Comparison of ENCODE assay signal across 2 cellular contexts in the genomic region with DNA sequence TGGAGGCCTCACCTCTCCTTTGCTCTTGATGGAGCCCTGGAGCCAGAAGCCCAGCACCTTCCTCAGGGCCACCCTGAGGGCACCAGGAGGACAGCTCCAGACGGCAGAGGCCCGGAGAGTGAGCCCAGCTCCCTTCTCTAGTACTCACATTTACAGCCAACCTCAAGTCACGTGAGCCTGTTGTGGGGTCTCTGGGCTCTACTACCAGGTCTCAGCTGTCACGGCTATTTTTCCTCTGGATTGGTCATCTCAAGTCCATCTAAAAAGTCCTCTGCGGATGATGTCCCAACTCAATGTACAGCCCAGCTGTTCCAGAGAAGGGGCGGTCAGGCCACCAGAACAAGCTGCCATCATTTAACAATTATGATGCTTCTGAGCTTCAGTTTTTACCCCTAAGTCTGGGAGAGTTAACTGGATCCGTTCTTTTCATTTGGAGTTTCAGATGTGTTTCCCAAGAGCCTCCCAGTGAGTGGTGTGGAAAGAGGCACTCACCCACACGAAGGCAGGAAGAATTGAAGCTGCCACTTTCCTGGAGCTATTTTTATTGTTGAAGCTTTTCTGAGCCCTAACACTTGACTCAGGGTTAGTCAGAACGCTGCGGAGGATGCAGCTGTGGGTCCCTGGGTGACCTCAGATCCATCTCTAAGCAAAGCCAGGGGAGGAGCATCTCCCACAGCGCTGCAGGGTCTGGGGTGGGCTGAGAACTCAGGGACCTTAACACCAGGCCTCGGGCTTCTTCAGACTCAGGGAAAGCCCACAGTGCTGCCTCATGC.
TF ChIP-seq lines count a peak whose summit lies in the region.

No MANE protein-coding gene starts in this region.

TF ChIP-seq in endothelial cell of umbilical vein, 7 proteins besides CTCF, POLR2A, EP300 and RAD21:
- TF ChIP-seq FOS (IDR thresholded peaks at IDR 0.05; ENCODE audit: borderline replicate concordance, insufficient read depth, low read length) = peak; percentile 61
- TF ChIP-seq, protein P1, sequence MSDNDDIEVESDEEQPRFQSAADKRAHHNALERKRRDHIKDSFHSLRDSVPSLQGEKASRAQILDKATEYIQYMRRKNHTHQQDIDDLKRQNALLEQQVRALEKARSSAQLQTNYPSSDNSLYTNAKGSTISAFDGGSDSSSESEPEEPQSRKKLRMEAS (IDR thresholded peaks at IDR 0.05; ENCODE audit: insufficient read depth, insufficient read length) = no peak
- TF ChIP-seq JUN (IDR thresholded peaks at IDR 0.05; ENCODE audit: borderline replicate concordance, insufficient read depth, insufficient read length, low read depth) = peak; percentile 10
- TF ChIP-seq EZH2 (IDR thresholded peaks at IDR 0.05; ENCODE audit: borderline replicate concordance, low read depth, low read length, severe bottlenecking) = no peak

TF ChIP-seq in HepG2, 621 proteins besides CTCF, POLR2A, EP300 and RAD21:
- TF ChIP-seq ZNF746 (CRISPR knock-in tag; IDR thresholded peaks at IDR 0.05) = no peak
- TF ChIP-seq ZNF790 (CRISPR knock-in tag; IDR thresholded peaks at IDR 0.05; ENCODE audit: borderline replicate concordance) = no peak
